In genomic region chr11:66022401-66023185, GRCh38 we compare ENCODE assay signal across 8 cellular contexts. TPM values are rescaled to one million over a fixed set of nuclear protein-coding genes. Genes with fewer than 3 reads are reported as not detected.
DNase-seq lines count a peak whose midpoint lies in the region; ATAC-seq and TF ChIP-seq lines count a peak whose summit lies in the region.

No MANE protein-coding gene starts in this region.

- H3K27me3 ChIP-seq in OCI-LY1 (ENCODE audit: insufficient read depth, low read length), result 0 out of 2 replicates have a peak, but pooled peaks cover 8% of the 10 kb centered on the region
- H3K27me3 ChIP-seq in esophagus muscularis mucosa, result no peaks in the 10 kb centered on the region

- H3K27ac Mint-ChIP-seq in CD14-positive monocyte (peak overlapping the region in 5 of 7 donors; percentile 30 to 93 (median 77)), HFFc6 (no peak overlapping the region), natural killer cell (peak overlapping the region in 1 of 2 donors; percentile 91)
- no peak overlapping the region for H3K27ac Mint-ChIP-seq in stimulated activated naive B cell treated with anti-CD40 and anti-IgM and Interleukin-4, amounts not matched to agents 10 μg/mL and 1 μg/mL and 100 μg/mL, for 72 hours

- TF ChIP-seq CTCF in CD14-positive monocyte (IDR thresholded peaks at IDR 0.05), result peak; percentile 98
- TF ChIP-seq CTCF in HFFc6 (IDR thresholded peaks at IDR 0.05), result peak; percentile 96
- TF ChIP-seq CTCF in OCI-LY1 (IDR thresholded peaks at IDR 0.05; ENCODE audit: low read length), result peak; percentile 90
- TF ChIP-seq CTCF in esophagus muscularis mucosa (IDR thresholded peaks at IDR 0.05), result peak; percentile 93 to 100 (median 94)
- peak; percentile 98 for TF ChIP-seq CTCF in natural killer cell (IDR thresholded peaks at IDR 0.05)

- H3K36me3 Mint-ChIP-seq in CD14-positive monocyte, result peaks cover 9 to 12% of the 10 kb centered on the region in 2 donors
- H3K36me3 Mint-ChIP-seq in HFFc6 (ENCODE audit: low read depth), result no peaks in the 10 kb centered on the region
- H3K36me3 Mint-ChIP-seq in natural killer cell, result no peaks in the 10 kb centered on the region
- H3K36me3 Mint-ChIP-seq in stimulated activated naive B cell treated with anti-CD40 and anti-IgM and Interleukin-4, amounts not matched to agents 10 μg/mL and 1 μg/mL and 100 μg/mL, for 72 hours, result no peaks in the 10 kb centered on the region

- TF ChIP-seq POLR2A in esophagus muscularis mucosa (IDR thresholded peaks at IDR 0.05; ENCODE audit: low read depth), result no peak

- H3K36me3 ChIP-seq in OCI-LY1 (ENCODE audit: insufficient read depth, low read length) (no peaks in the 10 kb centered on the region), esophagus muscularis mucosa (no peaks in the 10 kb centered on the region)

- H3K9me3 Mint-ChIP-seq in CD14-positive monocyte, result peaks cover 0 to 2% (median 0%) of the 10 kb centered on the region in 7 donors
- no peaks in the 10 kb centered on the region for H3K9me3 Mint-ChIP-seq in HFFc6
- H3K9me3 Mint-ChIP-seq in natural killer cell, result no peaks in the 10 kb centered on the region
- no peaks in the 10 kb centered on the region for H3K9me3 Mint-ChIP-seq in stimulated activated naive B cell treated with anti-CD40 and anti-IgM and Interleukin-4, amounts not matched to agents 10 μg/mL and 1 μg/mL and 100 μg/mL, for 72 hours

- H3K9ac ChIP-seq in OCI-LY1 (ENCODE audit: low read length), result 0 out of 2 replicates have a peak overlapping the region, but pooled peaks have one; percentile 27

- DNase-seq in CD14-positive monocyte (ENCODE audit: low spot score) (peak; percentile 62), HFFc6 (peak; percentile 24), activated T-cell treated with anti-CD3 and anti-CD28 coated beads for 48 hours (ENCODE audit: low read depth) (peak; percentile 80), esophagus muscularis mucosa (ENCODE audit: extremely low spot score) (no peak), natural killer cell (peak; percentile 84)
- peak; percentile 60 for DNase-seq in stimulated activated naive B cell treated with anti-CD40 and anti-IgM and Interleukin-4, amounts not matched to agents 10 μg/mL and 1 μg/mL and 100 μg/mL, for 72 hours

- peak overlapping the region; percentile 55 for H3K4me2 ChIP-seq in OCI-LY1 (ENCODE audit: low read length)

- no peaks in the 10 kb centered on the region for H3F3A ChIP-seq in OCI-LY1 (ENCODE audit: insufficient read depth, low read length)

- 20% methylated on average over 44 of the region's 46 CpGs for WGBS in esophagus muscularis mucosa

- TF ChIP-seq EP300 in esophagus muscularis mucosa (IDR thresholded peaks at IDR 0.05), result no peak

- H4K20me1 ChIP-seq in OCI-LY1 (ENCODE audit: insufficient read depth, low read length), result no peaks in the 10 kb centered on the region

- no peaks in the 10 kb centered on the region for H3K79me2 ChIP-seq in OCI-LY1 (ENCODE audit: insufficient read depth, low read length)

- intact Hi-C loops in CD14-positive monocyte (cut with micrococcal nuclease), result loop anchor here in 1 of 2 donors (2.0 to 5.0 kb wide), 2 partner anchors 20 to 35 kb away; partner anchors contain the start of genes BANF1 and EIF1AD
- intact Hi-C loops in esophagus muscularis mucosa (cut with DNase I), result no loop called here
- intact Hi-C loops in natural killer cell (cut with micrococcal nuclease), result no loop called here

- ATAC-seq in natural killer cell, result peak; percentile 82 to 85 (median 83)
- ATAC-seq in stimulated activated naive B cell treated with anti-CD40 and anti-IgM and Interleukin-4, amounts not matched to agents 10 μg/mL and 1 μg/mL and 100 μg/mL, for 72 hours (replicated peaks), result peak; percentile 87 to 90
- no peak for ATAC-seq in GM21528 (IDR thresholded peaks at IDR 0.05; ENCODE audit: low FRiP score, unreplicated experiment)

- H3K9me3 ChIP-seq in OCI-LY1 (ENCODE audit: low read length), result no peaks in the 10 kb centered on the region
- no peaks in the 10 kb centered on the region for H3K9me3 ChIP-seq in esophagus muscularis mucosa

- H3K4me3 Mint-ChIP-seq in CD14-positive monocyte (peak overlapping the region; percentile 57 to 84), HFFc6 (peak overlapping the region; percentile 68), natural killer cell (peak overlapping the region; percentile 82)
- H3K4me3 Mint-ChIP-seq in stimulated activated naive B cell treated with anti-CD40 and anti-IgM and Interleukin-4, amounts not matched to agents 10 μg/mL and 1 μg/mL and 100 μg/mL, for 72 hours, result peak overlapping the region; percentile 43 to 62

- H3K4me1 Mint-ChIP-seq in CD14-positive monocyte (peaks cover 31% of the 10 kb centered on the region), HFFc6 (ENCODE audit: low read depth) (peaks cover 27% of the 10 kb centered on the region), natural killer cell (peaks cover 30 to 32% of the 10 kb centered on the region in 2 donors)
- H3K4me1 Mint-ChIP-seq in stimulated activated naive B cell treated with anti-CD40 and anti-IgM and Interleukin-4, amounts not matched to agents 10 μg/mL and 1 μg/mL and 100 μg/mL, for 72 hours, result peaks cover 10 to 23% of the 10 kb centered on the region in 2 donors

- no peak overlapping the region for H2AFZ ChIP-seq in OCI-LY1 (ENCODE audit: low read length)

- H3K4me1 ChIP-seq in OCI-LY1 (ENCODE audit: insufficient read depth, low read length, severe bottlenecking) (peaks cover 3% of the 10 kb centered on the region), esophagus muscularis mucosa (peaks cover 7 to 14% (median 11%) of the 10 kb centered on the region in 4 donors)

- peaks cover 11 to 14% (median 13%) of the 10 kb centered on the region in 3 donors for H3K27me3 Mint-ChIP-seq in CD14-positive monocyte (ENCODE audit: low read depth in 3 of 3)
- H3K27me3 Mint-ChIP-seq in HFFc6 (ENCODE audit: insufficient read depth), result no peaks in the 10 kb centered on the region; the same call in none of the 2 replicates
- peaks cover 4 to 5% of the 10 kb centered on the region in 2 donors for H3K27me3 Mint-ChIP-seq in natural killer cell (ENCODE audit: low read depth in 2 of 2)
- H3K27me3 Mint-ChIP-seq in stimulated activated naive B cell treated with anti-CD40 and anti-IgM and Interleukin-4, amounts not matched to agents 10 μg/mL and 1 μg/mL and 100 μg/mL, for 72 hours, result peaks cover 10 to 21% of the 10 kb centered on the region in 2 donors

- no peak overlapping the region for H3K4me3 ChIP-seq in OCI-LY1 (ENCODE audit: low read depth, low read length, poor library complexity, severe bottlenecking)
- H3K4me3 ChIP-seq in esophagus muscularis mucosa, result peak overlapping the region; percentile 22 to 33 (median 25)

- no peaks in the 10 kb centered on the region for H3K9me2 ChIP-seq in OCI-LY1 (ENCODE audit: low read depth, low read length)

- H3K27ac ChIP-seq in OCI-LY1 (ENCODE audit: low read depth, low read length, poor library complexity, severe bottlenecking), result no peak overlapping the region
- no peak overlapping the region for H3K27ac ChIP-seq in esophagus muscularis mucosa (replicated peaks in 1 of 4)

RNA-seq across cellular contexts. Expression of gene CATSPER1, which starts 3.7 kb away (rescaled TPM):
- 10 to 100 TPM; 22.0 to 24.1 TPM for polyA plus RNA-seq in CD14-positive monocyte
- 1 to 10 TPM; 2.1 to 3.8 (median 2.7) TPM for total RNA-seq in HFFc6 (2021; fragmentation: NEBNext Ultra II Directional; extraction: Animal tissue kit (Norgen Biotek cat#: 25700))
- under 1 TPM in 1 of 4 donors, not detected in 3; 0.52 TPM for total RNA-seq in esophagus muscularis mucosa
- total RNA-seq in natural killer cell, result 10 to 100 TPM; 12.2 to 16.9 (median 13.3) TPM

RNA-seq across cellular contexts. Expression of gene CST6, which starts 10.8 kb away (rescaled TPM):
- under 1 TPM in 1 of 2 donors, not detected in 1; 0.41 TPM for polyA plus RNA-seq in CD14-positive monocyte
- total RNA-seq in HFFc6 (2021; fragmentation: NEBNext Ultra II Directional; extraction: Animal tissue kit (Norgen Biotek cat#: 25700)), result under 1 TPM in 2 of 6 experiments, not detected in 4; 0.33 to 0.83 TPM
- total RNA-seq in esophagus muscularis mucosa (not detected), natural killer cell (not detected)

RNA-seq across cellular contexts. Expression of gene BANF1, which starts 20.3 kb away (rescaled TPM):
- 100 to 1,000 TPM; 142 to 175 TPM for polyA plus RNA-seq in CD14-positive monocyte
- 100 to 1,000 TPM; 257 to 337 (median 300) TPM for total RNA-seq in HFFc6 (2021; fragmentation: NEBNext Ultra II Directional; extraction: Animal tissue kit (Norgen Biotek cat#: 25700))
- 10 to 100 TPM; 46.9 to 72.5 (median 57.9) TPM for total RNA-seq in esophagus muscularis mucosa
- 100 to 1,000 TPM in 1 of 3 donors, 10 to 100 TPM in 2; 87.8 to 107 (median 90.4) TPM for total RNA-seq in natural killer cell

RNA-seq across cellular contexts. Expression of gene EIF1AD, which starts 20.6 kb away (rescaled TPM):
- 10 to 100 TPM; 16.4 to 18.2 TPM for polyA plus RNA-seq in CD14-positive monocyte
- 10 to 100 TPM; 28.6 to 36.8 (median 31.7) TPM for total RNA-seq in HFFc6 (2021; fragmentation: NEBNext Ultra II Directional; extraction: Animal tissue kit (Norgen Biotek cat#: 25700))
- total RNA-seq in esophagus muscularis mucosa (10 to 100 TPM; 25.3 to 34.9 (median 28.2) TPM), natural killer cell (10 to 100 TPM; 49.9 to 74.2 (median 62.8) TPM)

RNA-seq across cellular contexts. Expression of gene GAL3ST3, which starts 26.4 kb away (rescaled TPM):
- polyA plus RNA-seq in CD14-positive monocyte, result not detected
- under 1 TPM in 1 of 6 experiments, not detected in 5; 0.14 TPM for total RNA-seq in HFFc6 (2021; fragmentation: NEBNext Ultra II Directional; extraction: Animal tissue kit (Norgen Biotek cat#: 25700))
- total RNA-seq in esophagus muscularis mucosa (1 to 10 TPM in 3 of 4 donors, under 1 TPM in 1; 0.83 to 7.4 (median 3.3) TPM), natural killer cell (not detected)

Comparison
In these comparisons a context has a peak if more than half of its experiments do, and no peak if none do; other contexts are left out.
1. H3K27ac Mint-ChIP-seq: peak in CD14-positive monocyte (5 of 7); none in HFFc6 (single experiment) and stimulated activated naive B cell treated with anti-CD40 and anti-IgM and Interleukin-4, amounts not matched to agents 10 μg/mL and 1 μg/mL and 100 μg/mL, for 72 hours (single experiment).
2. Peak in every context shown above with its lines, with median percentiles within 50 percentile points of each other: H3K4me3 Mint-ChIP-seq and CTCF ChIP-seq.